Comparison of ENCODE assay signal across 17 cellular contexts in genomic region chr9:133873006-133873780, GRCh38.
DNase-seq lines count a peak whose midpoint lies in the region; ATAC-seq, FAIRE-seq and TF ChIP-seq lines count a peak whose summit lies in the region.
"Had no signal": no experiment of that assay in that cellular context is flagged by ENCODE, and none has a peak within 500 bp of the region (broad histone marks: within the 10 kb centered on the region; RNA-seq: fewer than 3 reads in every experiment).

No MANE protein-coding gene starts in this region.

- H3K9me3 ChIP-seq in PC-9 (ENCODE audit: insufficient read depth, low read depth) = no peaks in the 10 kb centered on the region
- no peaks in the 10 kb centered on the region for H3K9me3 ChIP-seq in skeletal muscle satellite cell (replicated peaks; ENCODE audit: low read length)
- H3K9me3 ChIP-seq in right cardiac atrium (ENCODE audit: control insufficient read depth, low read length) = no peaks in the 10 kb centered on the region
- H3K9me3 ChIP-seq: body of pancreas, right atrium auricular region had no signal

- H3K9ac ChIP-seq in skeletal muscle satellite cell (ENCODE audit: low read depth, low read length) = peak overlapping the region; percentile 68

- TF ChIP-seq CTCF in PC-9 (conservative IDR thresholded peaks at IDR 0.05) (no peak), epithelial cell of esophagus (IDR thresholded peaks at IDR 0.05; ENCODE audit: insufficient read depth, low read depth, low read length, missing control alignments) (no peak), GM20000 (IDR thresholded peaks at IDR 0.05; ENCODE audit: extremely low read depth, missing control alignments) (no peak)

- H3K4me1 ChIP-seq in PC-9 (replicated peaks; ENCODE audit: insufficient read depth) (peaks cover 58% of the 10 kb centered on the region), skeletal muscle satellite cell (ENCODE audit: control insufficient read depth, insufficient read depth, low read length) (peaks cover 21% of the 10 kb centered on the region), right cardiac atrium (ENCODE audit: control insufficient read depth, insufficient read depth, low read length) (no peaks in the 10 kb centered on the region)

- no peak for ATAC-seq in right cardiac atrium
- ATAC-seq in HG03378 (IDR thresholded peaks at IDR 0.05; ENCODE audit: unreplicated experiment) = no peak
- ATAC-seq: activated CD8-positive, alpha-beta T cell treated with anti-CD3 and anti-CD28 coated beads for 36 hours; body of pancreas; CD8-positive, alpha-beta T cell; effector memory CD8-positive, alpha-beta T cell had no signal

- H2AFZ ChIP-seq in PC-9 = no peak overlapping the region

- no peaks in the 10 kb centered on the region for H4K20me1 ChIP-seq in PC-9 (ENCODE audit: insufficient read depth)

- H3K9me2 ChIP-seq in PC-9 (ENCODE audit: insufficient read depth) = no peaks in the 10 kb centered on the region

- H3F3A ChIP-seq in PC-9 (ENCODE audit: insufficient read depth, low read depth) = peaks cover 29% of the 10 kb centered on the region

- WGBS in right cardiac atrium = 78% methylated on average over 18 of the region's 18 CpGs

- H3K27ac ChIP-seq in PC-9 = peak overlapping the region; percentile 98
- H3K27ac ChIP-seq in right cardiac atrium (ENCODE audit: low read length) = no peak overlapping the region
- H3K27ac ChIP-seq: body of pancreas, right atrium auricular region had no signal

- POLR2A ChIA-PET in PC-9 (lab: Charles Lee; ENCODE audit: unreplicated experiment) = interaction anchor here (0.6 to 0.9 kb wide), 4 partner anchors 35 to 395 kb away, joined by 3 read pairs; partner anchors contain the start of gene BRD3OS

- TSS peak; percentile 90 for BruUV-seq in PC-9 (replicated peaks; lab: Mats Ljungman, UMichigan)

- CTCF ChIA-PET in PC-9 (lab: Charles Lee) = interaction anchor here (0.5 to 1.3 kb wide), 5 partner anchors 75 to 528 kb away, joined by 3 read pairs; no protein-coding TSS in a partner anchor

- DNase-seq in H54 (ENCODE audit: insufficient read length, low spot score) (no peak), PC-9 (peak; percentile 49 to 52), epithelial cell of esophagus (ENCODE audit: low read depth) (peak; percentile 38), GM20000 (ENCODE audit: low spot score) (no peak), right cardiac atrium (no peak)
- DNase-seq: activated CD8-positive, alpha-beta T cell treated with anti-CD3 and anti-CD28 coated beads for 36 hours; body of pancreas; CD8-positive, alpha-beta T cell; effector memory CD8-positive, alpha-beta T cell; NCI-H1436; NCI-H526 treated with DMSO at 0.1 percent for 48 hours; SHP77 treated with DMSO at 0.1 percent for 48 hours; stimulated activated naive CD4-positive, alpha-beta T cell treated with Interleukin-2 at 50 U/mL for 16 hours had no signal

- H3K4me3 ChIP-seq in PC-9 (peak overlapping the region; percentile 50; the same call in 1 of the 2 replicates), epithelial cell of esophagus (ENCODE audit: low read length) (no peak overlapping the region), skeletal muscle satellite cell (ENCODE audit: low read length) (peak overlapping the region; percentile 7), right cardiac atrium (ENCODE audit: low read length) (no peak overlapping the region)
- H3K4me3 ChIP-seq: body of pancreas, right atrium auricular region had no signal

- intact Hi-C loops in PC-9 (cut with micrococcal nuclease; ENCODE audit: unreplicated experiment) = loop anchor here (1.0 kb wide), 1 partner anchor 8 kb away; no protein-coding TSS in a partner anchor
- intact Hi-C loops in right cardiac atrium (cut with DNase I) = no loop called here

- peaks cover 44% of the 10 kb centered on the region for H3K79me2 ChIP-seq in PC-9 (ENCODE audit: low read depth)

- TF ChIP-seq POLR2A in H54 (IDR thresholded peaks at IDR 0.05; ENCODE audit: low read depth, low read length) = peak; percentile 21

- H3K4me2 ChIP-seq in PC-9 (peak overlapping the region; percentile 90), skeletal muscle satellite cell (ENCODE audit: low read length) (peak overlapping the region; percentile 60)

- H3K36me3 ChIP-seq in PC-9 (ENCODE audit: low read depth) = no peaks in the 10 kb centered on the region
- H3K36me3 ChIP-seq in skeletal muscle satellite cell (ENCODE audit: insufficient read depth, low read length) = no peaks in the 10 kb centered on the region
- H3K36me3 ChIP-seq: right atrium auricular region had no signal

- no peak for FAIRE-seq in H54 (lab: Jason Lieb, UNC)
- FAIRE-seq: TTC549 had no signal

- no peaks in the 10 kb centered on the region for H3K27me3 ChIP-seq in PC-9 (ENCODE audit: insufficient read depth, low read depth)
- no peaks in the 10 kb centered on the region for H3K27me3 ChIP-seq in skeletal muscle satellite cell (ENCODE audit: control insufficient read depth, insufficient read depth, low read length)
- H3K27me3 ChIP-seq in right cardiac atrium (ENCODE audit: control insufficient read depth, insufficient read depth) = no peaks in the 10 kb centered on the region
- H3K27me3 ChIP-seq: body of pancreas, right atrium auricular region had no signal

Comparison
In these comparisons a context has a peak if more than half of its experiments do, and no peak if none do; other contexts are left out.
1. DNase-seq: peak in PC-9 (2 of 2) and epithelial cell of esophagus (single experiment); none in H54 (single experiment), GM20000 (single experiment) and right cardiac atrium (0 of 3).
2. H3K4me3 ChIP-seq: peak in PC-9 (single experiment) and skeletal muscle satellite cell (single experiment); none in epithelial cell of esophagus (single experiment) and right cardiac atrium (single experiment).